Comparison of ENCODE assay signal across 14 cellular contexts in genomic region chr2:220280741-220281140, GRCh38.
A peak's percentile ranks its signal among the peaks of the same experiment; 100 is the strongest.
DNase-seq lines count a peak whose midpoint lies in the region; TF ChIP-seq lines count a peak whose summit lies in the region.
"Had no signal": no experiment of that assay in that cellular context is flagged by ENCODE, and none has a peak within 500 bp of the region (broad histone marks: within the 10 kb centered on the region; RNA-seq: fewer than 3 reads in every experiment).

No MANE protein-coding gene starts in this region.

- TF ChIP-seq CTCF in A673 (conservative IDR thresholded peaks at IDR 0.05; ENCODE audit: low read depth, low read length): no peak
- no peak for TF ChIP-seq CTCF in HFFc6 (IDR thresholded peaks at IDR 0.05)

- CTCF ChIA-PET in A673 (lab: Charles Lee): no interaction called here

- H4K8ac ChIP-seq in mesenchymal stem cell (ENCODE audit: low read length): no peak overlapping the region

- H3K36me3 Mint-ChIP-seq in HFFc6 (ENCODE audit: low read depth): no peaks in the 10 kb centered on the region
- H3K36me3 Mint-ChIP-seq: CD4-positive, alpha-beta memory T cell; IgD-negative memory B cell had no signal

- no peak overlapping the region for H3K4me3 ChIP-seq in A673 (ENCODE audit: low read depth, low read length, poor library complexity, severe bottlenecking)
- H3K4me3 ChIP-seq in mesenchymal stem cell (ENCODE audit: insufficient read depth in 1 of 2, low read depth in 1 of 2, low read length in 2 of 2): no peak overlapping the region

- H3K9ac ChIP-seq in mesenchymal stem cell (ENCODE audit: low read length): peak overlapping the region; percentile 68

- H2BK12ac ChIP-seq in mesenchymal stem cell (ENCODE audit: low read length in 2 of 2): no peak overlapping the region

- H3K4me1 ChIP-seq in A673 (ENCODE audit: insufficient read depth, low read length, poor library complexity, severe bottlenecking): peaks cover 34% of the 10 kb centered on the region
- peaks cover 2% of the 10 kb centered on the region for H3K4me1 ChIP-seq in mesenchymal stem cell (ENCODE audit: control insufficient read depth, insufficient read depth, low read depth, low read length)

- H3K14ac ChIP-seq in mesenchymal stem cell (ENCODE audit: low read length in 2 of 2): no peak overlapping the region

- H2BK5ac ChIP-seq in mesenchymal stem cell (ENCODE audit: low read depth, low read length, poor library complexity, severe bottlenecking): no peak overlapping the region

- H2BK120ac ChIP-seq in mesenchymal stem cell (ENCODE audit: low read depth, low read length): no peak overlapping the region

- H3K27me3 ChIP-seq in A673 (replicated peaks; ENCODE audit: insufficient read depth, low read depth, low read length, poor library complexity) (no peaks in the 10 kb centered on the region), mesenchymal stem cell (ENCODE audit: control insufficient read depth in 1 of 2, insufficient read depth in 1 of 2, low read length in 2 of 2) (no peaks in the 10 kb centered on the region)

- DNase-seq in A673 (ENCODE audit: low spot score): no peak
- no peak for DNase-seq in HFFc6
- DNase-seq in epithelial cell of prostate (ENCODE audit: low read depth, low spot score): no peak
- no peak for DNase-seq in mesenchymal stem cell
- no peak for DNase-seq in NCI-H1105 treated with DMSO at 0.1 percent for 48 hours (lab: John Stamatoyannopoulos, UW)
- no peak for DNase-seq in NCI-H2227 treated with DMSO at 0.1 percent for 48 hours (lab: John Stamatoyannopoulos, UW)
- no peak for DNase-seq in midbrain (lab: John Stamatoyannopoulos, UW)
- DNase-seq: 8988T; CD4-positive, alpha-beta memory T cell; DMS79 treated with DMSO at 0.1 percent for 48 hours; EL had no signal

- H3K4me3 Mint-ChIP-seq in HFFc6: no peak overlapping the region; the same call in 1 of the 2 replicates
- H3K4me3 Mint-ChIP-seq: B cell; CD4-positive, alpha-beta memory T cell; IgD-negative memory B cell had no signal

- H3K23ac ChIP-seq in mesenchymal stem cell (ENCODE audit: low read length in 2 of 2): no peak overlapping the region

- H3K27ac Mint-ChIP-seq in HFFc6: peak overlapping the region; percentile 96
- H3K27ac Mint-ChIP-seq: B cell; CD4-positive, alpha-beta memory T cell; IgD-negative memory B cell had no signal

- H3K4ac ChIP-seq in mesenchymal stem cell (ENCODE audit: low read depth in 1 of 2, low read length in 2 of 2): no peak overlapping the region

- H4K91ac ChIP-seq in mesenchymal stem cell (ENCODE audit: low read length): no peak overlapping the region

- no peak overlapping the region for H2AK5ac ChIP-seq in mesenchymal stem cell (ENCODE audit: low read length, severe bottlenecking)

- peaks cover 75% of the 10 kb centered on the region for H3K4me1 Mint-ChIP-seq in HFFc6 (ENCODE audit: low read depth)
- H3K4me1 Mint-ChIP-seq: B cell; CD4-positive, alpha-beta memory T cell; IgD-negative memory B cell had no signal

- no peak overlapping the region for H3K4me2 ChIP-seq in mesenchymal stem cell (ENCODE audit: low read length, poor library complexity, severe bottlenecking)

- H3K9me3 ChIP-seq in A673 (ENCODE audit: low read depth, low read length, poor library complexity, severe bottlenecking): no peaks in the 10 kb centered on the region
- H3K9me3 ChIP-seq in mesenchymal stem cell (ENCODE audit: control insufficient read depth, low read length): no peaks in the 10 kb centered on the region

- H3K36me3 ChIP-seq in A673 (ENCODE audit: insufficient read depth, low read length, poor library complexity, severe bottlenecking): no peaks in the 10 kb centered on the region
- no peaks in the 10 kb centered on the region for H3K36me3 ChIP-seq in mesenchymal stem cell (ENCODE audit: control insufficient read depth in 1 of 2, insufficient read depth in 2 of 2, low read depth in 1 of 2, low read length in 2 of 2)

- H3K79me1 ChIP-seq in mesenchymal stem cell (replicated peaks; ENCODE audit: low read length, poor library complexity, severe bottlenecking): no peaks in the 10 kb centered on the region

- POLR2A ChIA-PET in A673 (lab: Charles Lee; ENCODE audit: low non-redundant PET): no interaction called here

- H3K27me3 Mint-ChIP-seq in HFFc6 (ENCODE audit: insufficient read depth): no peaks in the 10 kb centered on the region
- H3K27me3 Mint-ChIP-seq: B cell, IgD-negative memory B cell had no signal

- no peak overlapping the region for H3K18ac ChIP-seq in mesenchymal stem cell (ENCODE audit: low read depth in 1 of 2, low read length in 2 of 2)

- intact Hi-C loops in A673 (cut with micrococcal nuclease; ENCODE audit: unreplicated experiment): loop anchor here (1.0 kb wide), 1 partner anchor 56 kb away; no protein-coding TSS in a partner anchor

- H2BK15ac ChIP-seq in mesenchymal stem cell (ENCODE audit: low read depth, poor library complexity, severe bottlenecking): no peak overlapping the region

- no peak overlapping the region for H2AFZ ChIP-seq in mesenchymal stem cell (ENCODE audit: low read depth, low read length)

- no peaks in the 10 kb centered on the region for H3K9me3 Mint-ChIP-seq in HFFc6

- 100% methylated on average over 3 of the region's 4 CpGs for WGBS in mesenchymal stem cell

- BruUV-seq in A673 (replicated peaks; lab: Mats Ljungman, UMichigan): no TSS peak

- H3K27ac ChIP-seq in A673 (ENCODE audit: low read depth, low read length, poor library complexity, severe bottlenecking): peak overlapping the region; percentile 74
- peak overlapping the region; percentile 96 for H3K27ac ChIP-seq in epithelial cell of prostate
- no peak overlapping the region for H3K27ac ChIP-seq in mesenchymal stem cell (ENCODE audit: low read length, poor library complexity, severe bottlenecking)
- H3K27ac ChIP-seq: C4-2B had no signal
